In the genomic region with DNA sequence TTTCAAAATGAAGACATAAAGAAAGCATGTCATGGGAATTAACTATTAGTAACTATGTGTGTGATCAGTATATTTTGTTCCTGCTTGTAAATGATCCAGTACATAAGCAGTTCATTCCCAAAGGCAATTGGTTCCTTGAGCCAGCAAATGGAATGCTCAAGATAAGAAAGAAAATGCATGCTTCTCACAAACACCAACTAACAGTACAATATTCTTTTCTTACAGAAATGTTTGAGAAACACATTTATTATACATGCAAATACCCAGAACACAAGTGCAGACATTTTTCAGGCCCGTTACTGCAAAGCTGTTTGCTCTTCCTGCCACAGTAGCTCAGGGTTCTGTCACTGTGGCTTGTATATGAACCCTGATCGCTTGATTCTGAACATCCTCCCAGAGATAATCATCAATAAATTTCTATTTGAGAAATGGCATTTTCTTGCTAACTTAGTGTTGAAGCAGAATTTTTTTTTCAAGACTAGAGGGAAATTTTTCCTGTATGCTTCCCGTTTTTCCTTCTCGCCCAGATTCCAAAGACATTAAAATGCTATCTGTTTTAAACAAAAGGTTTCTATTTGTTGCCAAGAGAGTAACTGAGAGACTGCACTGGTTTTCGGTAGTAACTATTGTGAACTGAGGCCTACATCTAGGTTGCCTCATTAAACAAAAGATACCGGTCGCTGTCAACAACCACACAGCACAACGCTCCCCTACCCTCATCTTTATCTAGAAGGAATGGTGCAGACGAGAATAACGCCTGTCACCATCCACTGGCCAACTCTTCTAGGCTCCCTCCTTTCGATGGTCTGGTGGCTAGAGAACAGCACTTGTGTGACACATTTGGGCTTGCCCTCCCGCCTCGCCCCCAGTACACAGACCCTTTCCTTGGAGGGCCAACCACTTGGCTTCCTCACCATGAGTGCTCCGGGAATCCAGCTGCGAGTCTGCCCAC, we compare ENCODE assay signal across 8 cellular contexts. TPM values are rescaled to one million over a fixed set of nuclear protein-coding genes. Genes with fewer than 3 reads are reported as not detected.
DNase-seq lines count a peak whose midpoint lies in the region; ATAC-seq and TF ChIP-seq lines count a peak whose summit lies in the region.

No MANE protein-coding gene starts in this region.

- peaks cover 6% of the 10 kb centered on the region; the same call in 1 of the 2 replicates for H3F3A ChIP-seq in PC-9 (ENCODE audit: insufficient read depth, low read depth)

- DNase-seq in NCI-H748 (lab: John Stamatoyannopoulos, UW; ENCODE audit: unreplicated experiment): peak; percentile 60
- DNase-seq in NCI-H748 treated with DMSO at 0.1 percent for 48 hours (lab: John Stamatoyannopoulos, UW): no peak
- DNase-seq in PC-9: peak in 1 of 2 experiments; percentile 20
- peak in 1 of 4 donors; percentile 26 for DNase-seq in body of pancreas
- DNase-seq in inferior parietal cortex (ENCODE audit: extremely low spot score): peak; percentile 68
- no peak for DNase-seq in ecto neural progenitor cell (ENCODE audit: low spot score)
- DNase-seq in OCI-M2 (lab: John Stamatoyannopoulos, UW; ENCODE audit: unreplicated experiment): no peak

- CTCF ChIA-PET in PC-9 (lab: Charles Lee): no interaction called here

- no peaks in the 10 kb centered on the region for H3K36me3 ChIP-seq in PC-9 (ENCODE audit: low read depth)
- H3K36me3 ChIP-seq in body of pancreas (replicated peaks in 1 of 2; ENCODE audit: insufficient read depth in 1 of 2, low read depth in 2 of 2): no peaks in the 10 kb centered on the region
- H3K36me3 ChIP-seq in skeletal muscle tissue (ENCODE audit: control insufficient read depth in 3 of 3, insufficient read depth in 3 of 3, low read length in 3 of 3): no peaks in the 10 kb centered on the region

- BruUV-seq in PC-9 (replicated peaks; lab: Mats Ljungman, UMichigan): TSS peak; percentile 27

- peak overlapping the region; percentile 75 for H2AFZ ChIP-seq in PC-9

- no peak for ATAC-seq in body of pancreas

- TF ChIP-seq CTCF in PC-9 (conservative IDR thresholded peaks at IDR 0.05) (no peak), body of pancreas (IDR thresholded peaks at IDR 0.05) (no peak)

- H3K4me1 ChIP-seq in PC-9 (replicated peaks; ENCODE audit: insufficient read depth) (peaks cover 46% of the 10 kb centered on the region), body of pancreas (peaks cover 36% of the 10 kb centered on the region), skeletal muscle tissue (ENCODE audit: control insufficient read depth in 3 of 3, insufficient read depth in 3 of 3, low read length in 3 of 3) (peaks cover 8 to 25% (median 16%) of the 10 kb centered on the region in 3 donors)

- H3K27me3 ChIP-seq in PC-9 (ENCODE audit: insufficient read depth, low read depth) (no peaks in the 10 kb centered on the region), body of pancreas (no peaks in the 10 kb centered on the region), skeletal muscle tissue (ENCODE audit: control insufficient read depth in 3 of 3, insufficient read depth in 3 of 3, low read length in 3 of 3) (no peaks in the 10 kb centered on the region)

- H3K9me3 ChIP-seq in PC-9 (ENCODE audit: insufficient read depth, low read depth): no peaks in the 10 kb centered on the region
- no peaks in the 10 kb centered on the region for H3K9me3 ChIP-seq in body of pancreas
- no peaks in the 10 kb centered on the region for H3K9me3 ChIP-seq in skeletal muscle tissue (ENCODE audit: control insufficient read depth in 3 of 3, low read length in 3 of 3)

- H3K9me2 ChIP-seq in PC-9 (ENCODE audit: insufficient read depth): no peaks in the 10 kb centered on the region

- H3K27ac ChIP-seq in PC-9: peak overlapping the region; percentile 5; the same call in 1 of the 2 replicates
- peak overlapping the region; percentile 86 to 97 (median 96) for H3K27ac ChIP-seq in body of pancreas
- H3K27ac ChIP-seq in skeletal muscle tissue (ENCODE audit: low read depth, low read length): peak overlapping the region; percentile 75

- TF ChIP-seq POLR2A in body of pancreas (IDR thresholded peaks at IDR 0.05): no peak

- WGBS in body of pancreas, 2 donors: 1 to 3% methylated on average over 13 to 15 of the region's 15 CpGs

- peaks cover 3% of the 10 kb centered on the region; the same call in 1 of the 2 replicates for H4K20me1 ChIP-seq in PC-9 (ENCODE audit: insufficient read depth)

- peak overlapping the region; percentile 72 to 82 (median 79) for H3K9ac ChIP-seq in skeletal muscle tissue (ENCODE audit: low read depth in 1 of 3, low read length in 3 of 3)

- H3K4me3 ChIP-seq in PC-9 (peak overlapping the region; percentile 94), body of pancreas (peak overlapping the region; percentile 20 to 39), skeletal muscle tissue (ENCODE audit: low read length in 3 of 3) (peak overlapping the region; percentile 76 to 83 (median 78))

- POLR2A ChIA-PET in PC-9 (lab: Charles Lee; ENCODE audit: unreplicated experiment): no interaction called here

- peaks cover 65% of the 10 kb centered on the region for H3K79me2 ChIP-seq in PC-9 (ENCODE audit: low read depth)

- H3K4me2 ChIP-seq in PC-9: peak overlapping the region; percentile 85

- intact Hi-C loops in PC-9 (cut with micrococcal nuclease; ENCODE audit: unreplicated experiment) (loop anchor here (2.0 to 10.0 kb wide), 6 partner anchors 91 to 853 kb away; partner anchors contain the start of genes CEP78, GNA14 and VPS13A), body of pancreas (cut with DNase I) (loop anchor here (10.0 kb wide), 1 partner anchor 55 kb away; no protein-coding TSS in a partner anchor)

RNA-seq across cellular contexts. Expression of gene GNAQ, which starts 1.7 kb away (rescaled TPM):
- 51.6 and 53.5 TPM in 2 replicates for total RNA-seq in PC-9 (2021)
- 10 to 100 TPM; 15.8 to 22.1 TPM for total RNA-seq in body of pancreas
- total RNA-seq in skeletal muscle tissue: 16.2 TPM

Comparison
In these comparisons a context has a peak if more than half of its experiments do, and no peak if none do; other contexts are left out.
1. DNase-seq: peak in NCI-H748 (single experiment) and inferior parietal cortex (single experiment); none in NCI-H748 treated with DMSO at 0.1 percent for 48 hours (single experiment), ecto neural progenitor cell (single experiment) and OCI-M2 (single experiment).
2. H3K27ac ChIP-seq: peak in every context shown above with its lines; median percentile 96 in body of pancreas; 75 in skeletal muscle tissue; 5 in PC-9.
3. H3K4me3 ChIP-seq: peak in every context shown above with its lines; median percentile 94 in PC-9; 78 in skeletal muscle tissue; 30 in body of pancreas.